ENCODE assay signal across 8 cellular contexts in the genomic region with DNA sequence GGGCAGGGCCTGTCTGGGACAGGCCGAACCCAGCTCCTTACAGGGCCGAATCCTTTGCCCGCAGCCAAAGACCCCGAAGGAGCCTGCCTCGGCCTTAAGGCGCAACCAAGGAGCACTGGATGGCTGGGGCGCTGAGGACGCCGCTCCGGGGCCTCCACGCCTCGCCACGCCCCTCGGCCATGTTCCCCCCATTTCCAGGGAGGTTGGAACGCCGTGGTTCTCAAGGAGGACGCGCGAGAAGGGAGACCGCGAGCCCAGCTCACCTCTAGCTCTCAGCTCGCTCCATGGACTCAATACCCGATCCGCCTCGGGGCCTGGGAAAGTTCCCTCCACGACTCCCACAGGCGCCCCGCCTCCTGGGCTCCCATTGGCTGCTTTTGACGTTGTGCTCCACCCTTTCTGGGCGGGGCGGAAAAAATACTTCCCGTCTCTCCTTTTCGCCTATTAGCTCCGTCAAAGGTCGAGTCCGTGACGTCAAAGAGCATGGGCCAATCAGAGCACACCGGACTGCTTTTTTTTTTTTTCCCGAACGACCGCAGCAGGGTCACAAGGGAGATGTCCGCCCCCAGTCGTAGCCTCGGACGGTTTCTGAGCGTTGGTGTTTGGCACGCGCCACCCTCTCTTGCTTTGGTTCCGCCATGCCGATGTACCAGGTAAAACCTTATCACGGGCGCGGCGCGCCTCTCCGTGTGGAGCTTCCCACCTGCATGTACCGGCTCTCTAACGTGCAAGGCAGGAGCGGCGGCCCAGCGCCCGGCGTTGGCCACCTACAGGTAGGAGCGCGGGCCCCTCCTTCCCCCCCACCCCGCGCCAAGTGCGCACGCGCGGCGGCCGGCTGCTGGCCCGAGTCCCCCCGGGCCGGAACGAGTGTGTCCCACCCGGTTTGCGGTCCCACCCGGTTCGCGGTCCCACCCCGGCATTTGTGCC.
A peak's percentile ranks its signal among the peaks of the same experiment; 100 is the strongest.
DNase-seq lines count a peak whose midpoint lies in the region; ATAC-seq lines count a peak whose summit lies in the region.

No MANE protein-coding gene starts in this region.

- H3K4me3 ChIP-seq in esophagus (ENCODE audit: low read depth in 1 of 2, low read length in 2 of 2) (peak overlapping the region; percentile 73 to 93), mucosa of stomach (ENCODE audit: low read length) (peak overlapping the region; percentile 53)

- H3K36me3 Mint-ChIP-seq in IgD-negative memory B cell: no peaks in the 10 kb centered on the region
- peaks cover 37% of the 10 kb centered on the region for H3K36me3 Mint-ChIP-seq in activated T-cell treated with anti-CD3 and anti-CD28 coated beads, Interleukin-2, amount 50 U/mL, for 24 hours (ENCODE audit: low read depth)

- 1% methylated on average over 83 of the region's 83 CpGs for WGBS in esophagus, 2 donors

- ATAC-seq in GM21529 (IDR thresholded peaks at IDR 0.05; ENCODE audit: unreplicated experiment): peak; percentile 83

- H3K4me3 Mint-ChIP-seq in IgD-negative memory B cell: peak overlapping the region; percentile 92 to 96 (median 95)
- H3K4me3 Mint-ChIP-seq in activated T-cell treated with anti-CD3 and anti-CD28 coated beads, Interleukin-2, amount 50 U/mL, for 24 hours: peak overlapping the region; percentile 91

- no peaks in the 10 kb centered on the region for H3K27me3 ChIP-seq in esophagus (ENCODE audit: control insufficient read depth in 1 of 2, insufficient read depth in 2 of 2, low read length in 2 of 2)
- H3K27me3 ChIP-seq in mucosa of stomach (ENCODE audit: control insufficient read depth, insufficient read depth, low read length): no peaks in the 10 kb centered on the region

- DNase-seq in DMS153 (lab: John Stamatoyannopoulos, UW): peak; percentile 98
- DNase-seq in OCI-M2 (lab: John Stamatoyannopoulos, UW; ENCODE audit: unreplicated experiment): peak; percentile 85
- peak; percentile 97 for DNase-seq in activated T-cell treated with anti-CD3 and anti-CD28 coated beads, Interleukin-2, amount 50 U/mL, for 24 hours
- DNase-seq in stimulated activated CD8-positive, alpha-beta memory T cell treated with anti-CD3 and anti-CD28 coated beads, Interleukin-7, amount 100 ng/mL, for 1 hour (ENCODE audit: low read depth in 2 of 2): peak; percentile 90 to 97

- H3K9ac ChIP-seq in mucosa of stomach (ENCODE audit: low read length): peak overlapping the region; percentile 89

- H3K9me3 Mint-ChIP-seq in IgD-negative memory B cell: no peaks in the 10 kb centered on the region
- H3K9me3 Mint-ChIP-seq in activated T-cell treated with anti-CD3 and anti-CD28 coated beads, Interleukin-2, amount 50 U/mL, for 24 hours: no peaks in the 10 kb centered on the region

- H3K4me1 ChIP-seq in esophagus (ENCODE audit: control insufficient read depth in 2 of 2, insufficient read depth in 2 of 2, low read length in 1 of 2): no peaks in the 10 kb centered on the region
- no peaks in the 10 kb centered on the region for H3K4me1 ChIP-seq in mucosa of stomach (ENCODE audit: control insufficient read depth, insufficient read depth, low read length)

- H3K9me3 ChIP-seq in esophagus (ENCODE audit: control insufficient read depth in 2 of 2, insufficient read depth in 1 of 2, low read depth in 1 of 2, low read length in 1 of 2) (no peaks in the 10 kb centered on the region), mucosa of stomach (ENCODE audit: control insufficient read depth, low read length) (no peaks in the 10 kb centered on the region)

- H3K27ac Mint-ChIP-seq in IgD-negative memory B cell: peak overlapping the region; percentile 98 to 99 (median 98)
- peak overlapping the region; percentile 98 for H3K27ac Mint-ChIP-seq in activated T-cell treated with anti-CD3 and anti-CD28 coated beads, Interleukin-2, amount 50 U/mL, for 24 hours

- H3K27me3 Mint-ChIP-seq in IgD-negative memory B cell: no peaks in the 10 kb centered on the region
- H3K27me3 Mint-ChIP-seq in activated T-cell treated with anti-CD3 and anti-CD28 coated beads, Interleukin-2, amount 50 U/mL, for 24 hours: no peaks in the 10 kb centered on the region

- peaks cover 19 to 23% (median 22%) of the 10 kb centered on the region in 3 donors for H3K4me1 Mint-ChIP-seq in IgD-negative memory B cell
- H3K4me1 Mint-ChIP-seq in activated T-cell treated with anti-CD3 and anti-CD28 coated beads, Interleukin-2, amount 50 U/mL, for 24 hours (ENCODE audit: low read depth): peaks cover 25% of the 10 kb centered on the region

- H3K27ac ChIP-seq in esophagus (ENCODE audit: low read depth in 2 of 2, low read length in 1 of 2): peak overlapping the region; percentile 97 to 99

- H3K36me3 ChIP-seq in esophagus (ENCODE audit: control insufficient read depth in 2 of 2, insufficient read depth in 2 of 2, low read length in 1 of 2): peaks cover 0 to 2% of the 10 kb centered on the region in 2 donors
- H3K36me3 ChIP-seq in mucosa of stomach (ENCODE audit: control insufficient read depth, insufficient read depth, low read length): no peaks in the 10 kb centered on the region

Comparison
In these comparisons a context has a peak if more than half of its experiments do, and no peak if none do; other contexts are left out.
1. Peak in every context shown above with its lines: DNase-seq, ATAC-seq, H3K4me3 ChIP-seq and H3K27ac ChIP-seq.